19 cellular contexts compared by ENCODE assay signal in genomic region chr7:25726682-25727357, GRCh38.
DNase-seq lines count a peak whose midpoint lies in the region; ATAC-seq lines count a peak whose summit lies in the region.
"Had no signal": no experiment of that assay in that cellular context is flagged by ENCODE, and none has a peak within 500 bp of the region (broad histone marks: within the 10 kb centered on the region; RNA-seq: fewer than 3 reads in every experiment).

No MANE protein-coding gene starts in this region.

- peaks cover 9% of the 10 kb centered on the region for H3K4me1 ChIP-seq in mesodermal cell (ENCODE audit: control insufficient read depth, insufficient read depth, low read length, poor library complexity, severe bottlenecking)
- H3K4me1 ChIP-seq: colonic mucosa had no signal

- DNase-seq in ELF-1 (ENCODE audit: low read depth, low spot score) (peak; percentile 36), NCI-H146 (lab: John Stamatoyannopoulos, UW) (peak; percentile 76), cerebellar cortex (ENCODE audit: low spot score) (peak; percentile 79), COLO829 (ENCODE audit: low spot score) (no peak), SHP77 (lab: John Stamatoyannopoulos, UW) (no peak)
- DNase-seq in stimulated activated naive B cell treated with anti-CD40 and anti-IgM and Interleukin-4, amounts not matched to agents 10 μg/mL and 1 μg/mL and 100 μg/mL, for 72 hours: no peak
- no peak for DNase-seq in stimulated activated naive CD8-positive, alpha-beta T cell treated with anti-CD3 and anti-CD28 coated beads, Interleukin-15, Interleukin-2, amounts not matched to agents 100 U/mL and 50 U/mL, for 24 hours
- DNase-seq: activated gamma-delta T cell treated with Interleukin-2 at 50 U/mL for 16 hours; anterior cingulate cortex; colonic mucosa; head of caudate nucleus; mucosa of descending colon; NCI-H2029; stimulated activated CD4-positive, alpha-beta T cell treated with anti-CD3 and anti-CD28 coated beads, Interleukin-12 subunit alpha, Interleukin-12 subunit beta, amount 100 ng/mL, for 4 hours; stimulated activated naive CD8-positive, alpha-beta T cell treated with anti-CD3 and anti-CD28 coated beads, Interleukin-15, amount 100 ng/mL, for 72 hours; T-helper 2 cell had no signal

- no peak for ATAC-seq in stimulated activated naive B cell treated with anti-CD40 and anti-IgM and Interleukin-4, amounts not matched to agents 10 μg/mL and 1 μg/mL and 100 μg/mL, for 72 hours (replicated peaks)
- ATAC-seq in stimulated activated naive CD8-positive, alpha-beta T cell treated with anti-CD3 and anti-CD28 coated beads, Interleukin-15, Interleukin-2, amounts not matched to agents 100 U/mL and 50 U/mL, for 24 hours: no peak
- ATAC-seq: mucosa of descending colon; Right ventricle myocardium inferior; stimulated activated naive CD8-positive, alpha-beta T cell treated with anti-CD3 and anti-CD28 coated beads, Interleukin-15, amount 100 ng/mL, for 72 hours had no signal

- no peak overlapping the region for H3K4me3 ChIP-seq in mesodermal cell (ENCODE audit: extremely low read depth, insufficient read depth, low read length, poor library complexity, severe bottlenecking)
- H3K4me3 ChIP-seq: colonic mucosa, mucosa of descending colon, vagina had no signal

- H3K36me3 Mint-ChIP-seq in stimulated activated naive B cell treated with anti-CD40 and anti-IgM and Interleukin-4, amounts not matched to agents 10 μg/mL and 1 μg/mL and 100 μg/mL, for 72 hours: no peaks in the 10 kb centered on the region

- no peaks in the 10 kb centered on the region for H3K9me3 Mint-ChIP-seq in stimulated activated naive B cell treated with anti-CD40 and anti-IgM and Interleukin-4, amounts not matched to agents 10 μg/mL and 1 μg/mL and 100 μg/mL, for 72 hours
- H3K9me3 Mint-ChIP-seq: stimulated activated naive CD8-positive, alpha-beta T cell treated with anti-CD3 and anti-CD28 coated beads, Interleukin-15, amount 100 ng/mL, for 72 hours had no signal

- no peak overlapping the region for H3K4me3 Mint-ChIP-seq in stimulated activated naive B cell treated with anti-CD40 and anti-IgM and Interleukin-4, amounts not matched to agents 10 μg/mL and 1 μg/mL and 100 μg/mL, for 72 hours
- H3K4me3 Mint-ChIP-seq: stimulated activated naive CD8-positive, alpha-beta T cell treated with anti-CD3 and anti-CD28 coated beads, Interleukin-15, amount 100 ng/mL, for 72 hours had no signal

- H3K9me3 ChIP-seq in mesodermal cell (ENCODE audit: control insufficient read depth, low read length): no peaks in the 10 kb centered on the region
- H3K9me3 ChIP-seq: colonic mucosa, mucosa of descending colon, vagina had no signal

- H3K27ac ChIP-seq in mesodermal cell (ENCODE audit: low read depth, low read length, severe bottlenecking): peak overlapping the region; percentile 70
- H3K27ac ChIP-seq: colonic mucosa, vagina had no signal

- no peaks in the 10 kb centered on the region for H3K36me3 ChIP-seq in mesodermal cell (ENCODE audit: control insufficient read depth, insufficient read depth, low read length)
- H3K36me3 ChIP-seq: colonic mucosa, vagina had no signal

- H3K27ac Mint-ChIP-seq in stimulated activated naive B cell treated with anti-CD40 and anti-IgM and Interleukin-4, amounts not matched to agents 10 μg/mL and 1 μg/mL and 100 μg/mL, for 72 hours: no peak overlapping the region

- no peaks in the 10 kb centered on the region for H3K4me1 Mint-ChIP-seq in stimulated activated naive B cell treated with anti-CD40 and anti-IgM and Interleukin-4, amounts not matched to agents 10 μg/mL and 1 μg/mL and 100 μg/mL, for 72 hours
- H3K4me1 Mint-ChIP-seq: stimulated activated naive CD8-positive, alpha-beta T cell treated with anti-CD3 and anti-CD28 coated beads, Interleukin-15, amount 100 ng/mL, for 72 hours had no signal

- H3K27me3 Mint-ChIP-seq in stimulated activated naive B cell treated with anti-CD40 and anti-IgM and Interleukin-4, amounts not matched to agents 10 μg/mL and 1 μg/mL and 100 μg/mL, for 72 hours: peaks cover 6 to 7% of the 10 kb centered on the region in 2 donors
- H3K27me3 Mint-ChIP-seq: stimulated activated naive CD8-positive, alpha-beta T cell treated with anti-CD3 and anti-CD28 coated beads, Interleukin-15, amount 100 ng/mL, for 72 hours had no signal

- 61 to 73% methylated on average over 4 to 9 of the region's 11 CpGs for WGBS in mesodermal cell (ENCODE audit: insufficient coverage in 2 of 2), 2 experiments

Comparison
In these comparisons a context has a peak if more than half of its experiments do, and no peak if none do; other contexts are left out.
1. DNase-seq: peak in ELF-1 (single experiment), NCI-H146 (single experiment) and cerebellar cortex (single experiment); none in stimulated activated naive B cell treated with anti-CD40 and anti-IgM and Interleukin-4, amounts not matched to agents 10 μg/mL and 1 μg/mL and 100 μg/mL, for 72 hours (single experiment), stimulated activated naive CD8-positive, alpha-beta T cell treated with anti-CD3 and anti-CD28 coated beads, Interleukin-15, Interleukin-2, amounts not matched to agents 100 U/mL and 50 U/mL, for 24 hours (single experiment), COLO829 (single experiment) and SHP77 (0 of 2).